In genomic region chr22:43955040-43955882, GRCh38 we compare ENCODE assay signal across 8 cellular contexts. TPM values are rescaled to one million over a fixed set of nuclear protein-coding genes. Genes with fewer than 3 reads are reported as not detected.
A peak's percentile ranks its signal among the peaks of the same experiment; 100 is the strongest.
DNase-seq lines count a peak whose midpoint lies in the region; ATAC-seq and TF ChIP-seq lines count a peak whose summit lies in the region.

Gene SAMM50 (plus strand): TSS chr22:43955442. CDS start chr22:43955578, 136 bp downstream.

- H3K4me3 ChIP-seq in H7 (ENCODE audit: insufficient read depth, low read depth, low read length) (peak within 1 kb of the TSS; percentile 95), SJSA1 (peak within 1 kb of the TSS; percentile 77), neuron (ENCODE audit: low read length) (peak within 1 kb of the TSS; percentile 76), subcutaneous abdominal adipose tissue (ENCODE audit: low read depth in 1 of 5, low read length in 5 of 5) (peak within 1 kb of the TSS; percentile 89 to 97 (median 93))

- no peak for TF ChIP-seq CTCF in foreskin keratinocyte (conservative IDR thresholded peaks at IDR 0.05)

- H3K9ac ChIP-seq in ES-I3 (ENCODE audit: low read depth, low read length) (peak within 1 kb of the TSS; percentile 99), subcutaneous abdominal adipose tissue (ENCODE audit: low read length in 5 of 5) (peak within 1 kb of the TSS; percentile 68 to 91 (median 78))

- H3K27me3 ChIP-seq in H7 (ENCODE audit: control insufficient read depth, insufficient read depth, low read length): no peaks in the 10 kb centered on the region
- no peaks in the 10 kb centered on the region for H3K27me3 ChIP-seq in SJSA1 (replicated peaks)
- H3K27me3 ChIP-seq in foreskin keratinocyte: no peaks in the 10 kb centered on the region
- H3K27me3 ChIP-seq in neuron (ENCODE audit: insufficient read depth, low read length): no peaks in the 10 kb centered on the region
- H3K27me3 ChIP-seq in subcutaneous abdominal adipose tissue (ENCODE audit: control insufficient read depth in 5 of 5, insufficient read depth in 4 of 5, low read length in 5 of 5): peaks cover 0 to 3% (median 0%) of the 10 kb centered on the region in 5 donors

- DNase-seq in H7 (peak; percentile 97), M059J (ENCODE audit: low read depth) (peak; percentile 86), SJSA1 (ENCODE audit: low read depth in 1 of 2, low spot score in 2 of 2) (peak; percentile 87 to 92), foreskin keratinocyte (peak; percentile 63 to 83)
- DNase-seq in activated naive CD4-positive, alpha-beta T cell (lab: John Stamatoyannopoulos, UW): peak; percentile 67 to 83 (median 80)

- no peaks in the 10 kb centered on the region for H3K9me3 ChIP-seq in ES-I3 (ENCODE audit: control insufficient read depth, insufficient read depth, low read length)
- no peaks in the 10 kb centered on the region for H3K9me3 ChIP-seq in SJSA1 (replicated peaks)
- H3K9me3 ChIP-seq in neuron (ENCODE audit: low read length): no peaks in the 10 kb centered on the region
- no peaks in the 10 kb centered on the region for H3K9me3 ChIP-seq in subcutaneous abdominal adipose tissue (ENCODE audit: control insufficient read depth in 5 of 5, low read length in 5 of 5)

- H3K4me1 ChIP-seq in ES-I3 (ENCODE audit: insufficient read depth, low read length): peaks cover 12% of the 10 kb centered on the region
- peaks cover 12% of the 10 kb centered on the region for H3K4me1 ChIP-seq in SJSA1 (replicated peaks)
- peaks cover 10% of the 10 kb centered on the region for H3K4me1 ChIP-seq in foreskin keratinocyte
- peaks cover 18% of the 10 kb centered on the region for H3K4me1 ChIP-seq in neuron (ENCODE audit: insufficient read depth, low read length)
- peaks cover 4 to 38% (median 36%) of the 10 kb centered on the region in 5 donors for H3K4me1 ChIP-seq in subcutaneous abdominal adipose tissue (ENCODE audit: control insufficient read depth in 5 of 5, insufficient read depth in 5 of 5, low read length in 5 of 5)

- ATAC-seq in foreskin keratinocyte: peak; percentile 89

- H3K27ac ChIP-seq in SJSA1: peak within 1 kb of the TSS; percentile 45
- peak within 1 kb of the TSS; percentile 41 for H3K27ac ChIP-seq in foreskin keratinocyte
- H3K27ac ChIP-seq in subcutaneous abdominal adipose tissue (ENCODE audit: low read depth, low read length): peak within 1 kb of the TSS; percentile 92

- peak within 1 kb of the TSS; percentile 35 for H2AFZ ChIP-seq in neuron (ENCODE audit: low read depth, low read length)

- H3K36me3 ChIP-seq in ES-I3 (ENCODE audit: insufficient read depth, low read length) (no peaks in the 10 kb centered on the region), H7 (replicated peaks; ENCODE audit: control insufficient read depth, insufficient read depth, low read length) (no peaks in the 10 kb centered on the region), SJSA1 (peaks cover 3% of the 10 kb centered on the region; the same call in 1 of the 2 replicates), neuron (ENCODE audit: insufficient read depth, low read length) (no peaks in the 10 kb centered on the region), subcutaneous abdominal adipose tissue (ENCODE audit: control insufficient read depth in 5 of 5, insufficient read depth in 5 of 5, low read length in 5 of 5) (peaks cover 0 to 3% (median 0%) of the 10 kb centered on the region in 5 donors)

RNA-seq across cellular contexts. Expression of gene SAMM50, which starts in this region (rescaled TPM):
- total RNA-seq in H7 (2014; rRNA removed; shearing (Covaris generic)): 47.6 and 52.0 TPM in 2 replicates
- total RNA-seq in M059J (2014; rRNA removed; shearing (Covaris generic)): 30.0 and 40.8 TPM in 2 replicates
- total RNA-seq in SJSA1 (2014; rRNA removed; shearing (Covaris generic)): 39.8 and 46.3 TPM in 2 replicates
- 53.2 and 55.0 TPM in 2 replicates for total RNA-seq in foreskin keratinocyte
- 56.5 and 59.1 TPM in 2 replicates for polyA plus RNA-seq in foreskin keratinocyte

Comparison
In these comparisons a context has a peak if more than half of its experiments do, and no peak if none do; other contexts are left out.
1. Peak in every context shown above with its lines: DNase-seq, ATAC-seq, H3K4me3 ChIP-seq and H3K27ac ChIP-seq.
2. H3K27ac ChIP-seq: peak in every context shown above with its lines; median percentile 92 in subcutaneous abdominal adipose tissue; 45 in SJSA1; 41 in foreskin keratinocyte.